17 cellular contexts compared by ENCODE assay signal in the genomic region with DNA sequence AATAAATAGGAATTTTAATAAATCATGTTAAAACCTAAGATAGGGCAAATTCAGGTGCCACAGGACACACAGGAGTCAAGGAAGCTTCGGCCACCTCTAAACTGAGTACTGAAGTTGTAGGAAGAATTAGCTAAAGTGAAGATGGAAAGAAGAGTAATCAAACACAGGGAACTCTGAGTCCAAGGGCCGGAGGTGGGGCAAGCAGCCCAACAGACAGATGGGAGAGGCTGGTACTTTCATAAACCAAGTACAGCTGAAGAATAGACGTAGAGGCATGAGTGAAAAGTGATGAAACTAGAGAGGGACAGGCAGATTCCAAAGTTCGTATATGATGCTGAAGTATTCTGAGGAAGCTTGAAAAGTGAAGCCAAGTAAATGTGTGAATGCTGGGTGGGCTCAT.
A peak's percentile ranks its signal among the peaks of the same experiment; 100 is the strongest.
DNase-seq lines count a peak whose midpoint lies in the region; ATAC-seq, FAIRE-seq and TF ChIP-seq lines count a peak whose summit lies in the region.
"Had no signal": no experiment of that assay in that cellular context is flagged by ENCODE, and none has a peak within 500 bp of the region (broad histone marks: within the 10 kb centered on the region; RNA-seq: fewer than 3 reads in every experiment).

No MANE protein-coding gene starts in this region.

- CTCF ChIA-PET in activated B cell treated with CpG ODN at 0.5 μM for 24 hours (lab: Charles Lee): no interaction called here

- TF ChIP-seq CTCF in activated B cell treated with CpG ODN at 0.5 μM for 24 hours (IDR thresholded peaks at IDR 0.05): no peak

- H3K9me3 Mint-ChIP-seq in activated T-cell treated with anti-CD3 and anti-CD28 coated beads, Interleukin-2, amount 50 U/mL, for 72 hours: peaks cover 0 to 2% of the 10 kb centered on the region in 2 donors
- H3K9me3 Mint-ChIP-seq in activated B cell treated with CpG ODN at 0.5 μM for 24 hours: no peaks in the 10 kb centered on the region
- H3K9me3 Mint-ChIP-seq: CD4-positive, alpha-beta T cell had no signal

- no peaks in the 10 kb centered on the region for H3K9me3 ChIP-seq in small intestine (ENCODE audit: control insufficient read depth, low read depth)
- H3K9me3 ChIP-seq: BE2C had no signal

- peaks cover 0 to 11% of the 10 kb centered on the region in 2 donors for H3K4me1 ChIP-seq in small intestine (ENCODE audit: control insufficient read depth in 2 of 2, insufficient read depth in 1 of 2, low read depth in 1 of 2, low read length in 1 of 2)
- H3K4me1 ChIP-seq: BE2C had no signal

- ATAC-seq in activated T-cell treated with anti-CD3 and anti-CD28 coated beads, Interleukin-2, amount 50 U/mL, for 72 hours (replicated peaks in 1 of 2): no peak
- ATAC-seq in activated B cell treated with CpG ODN at 0.5 μM for 24 hours (ENCODE audit: low read depth): no peak
- ATAC-seq in left ventricle myocardium superior: peak; percentile 38
- no peak for ATAC-seq in GM18519 (IDR thresholded peaks at IDR 0.05; ENCODE audit: low FRiP score, unreplicated experiment)

- H3K36me3 Mint-ChIP-seq in activated T-cell treated with anti-CD3 and anti-CD28 coated beads, Interleukin-2, amount 50 U/mL, for 72 hours (ENCODE audit: insufficient read depth in 2 of 2): no peaks in the 10 kb centered on the region
- H3K36me3 Mint-ChIP-seq in activated B cell treated with CpG ODN at 0.5 μM for 24 hours (ENCODE audit: low read depth): no peaks in the 10 kb centered on the region

- peak overlapping the region; percentile 43 for H3K27ac Mint-ChIP-seq in activated T-cell treated with anti-CD3 and anti-CD28 coated beads, Interleukin-2, amount 50 U/mL, for 72 hours
- peak overlapping the region; percentile 9 for H3K27ac Mint-ChIP-seq in activated B cell treated with CpG ODN at 0.5 μM for 24 hours
- H3K27ac Mint-ChIP-seq: CD4-positive, alpha-beta T cell had no signal

- H3K36me3 ChIP-seq in small intestine (ENCODE audit: control insufficient read depth in 2 of 2, insufficient read depth in 2 of 2, low read length in 2 of 2): no peaks in the 10 kb centered on the region
- H3K36me3 ChIP-seq: BE2C had no signal

- no peaks in the 10 kb centered on the region for H3K27me3 Mint-ChIP-seq in activated T-cell treated with anti-CD3 and anti-CD28 coated beads, Interleukin-2, amount 50 U/mL, for 72 hours (ENCODE audit: low read depth)
- no peaks in the 10 kb centered on the region for H3K27me3 Mint-ChIP-seq in activated B cell treated with CpG ODN at 0.5 μM for 24 hours
- H3K27me3 Mint-ChIP-seq: CD4-positive, alpha-beta T cell had no signal

- peaks cover 6% of the 10 kb centered on the region for H3K4me1 Mint-ChIP-seq in activated T-cell treated with anti-CD3 and anti-CD28 coated beads, Interleukin-2, amount 50 U/mL, for 72 hours (ENCODE audit: low read depth)
- no peaks in the 10 kb centered on the region for H3K4me1 Mint-ChIP-seq in activated B cell treated with CpG ODN at 0.5 μM for 24 hours

- no peak for FAIRE-seq in small intestine (lab: Jason Lieb, UNC)
- FAIRE-seq: GM12892, GM18507 had no signal

- DNase-seq in activated T-cell treated with anti-CD3 and anti-CD28 coated beads, Interleukin-2, amount 50 U/mL, for 72 hours: no peak
- DNase-seq in activated T-cell treated with anti-CD3 and anti-CD28 coated beads for 4 hours: no peak
- DNase-seq in activated B cell treated with CpG ODN at 0.5 μM for 24 hours: no peak
- no peak for DNase-seq in left ventricle myocardium superior
- peak; percentile 85 for DNase-seq in small intestine
- no peak for DNase-seq in retina
- DNase-seq: DMS53, NCI-H1105, NCI-H2081 treated with DMSO at 0.1 percent for 48 hours, NCI-H510A, NCI-H748 treated with DMSO at 0.1 percent for 48 hours, SIG-M5 had no signal

- H3K27ac ChIP-seq in small intestine (ENCODE audit: low read depth in 1 of 2, low read length in 1 of 2): no peak overlapping the region

- H3K27me3 ChIP-seq in small intestine (ENCODE audit: control insufficient read depth in 2 of 2, insufficient read depth in 2 of 2, low read length in 2 of 2): no peaks in the 10 kb centered on the region
- H3K27me3 ChIP-seq: BE2C had no signal

- H3K4me3 Mint-ChIP-seq in activated T-cell treated with anti-CD3 and anti-CD28 coated beads, Interleukin-2, amount 50 U/mL, for 72 hours: no peak overlapping the region
- no peak overlapping the region for H3K4me3 Mint-ChIP-seq in activated B cell treated with CpG ODN at 0.5 μM for 24 hours
- H3K4me3 Mint-ChIP-seq: CD4-positive, alpha-beta T cell had no signal

- no peak overlapping the region for H3K4me3 ChIP-seq in small intestine (ENCODE audit: low read depth in 1 of 2, low read length in 2 of 2)

- intact Hi-C loops in activated B cell treated with CpG ODN at 0.5 μM for 24 hours (cut with micrococcal nuclease): no loop called here
- intact Hi-C loops in left ventricle myocardium superior (cut with micrococcal nuclease): no loop called here

- POLR2A ChIA-PET in activated B cell treated with CpG ODN at 0.5 μM for 24 hours (lab: Charles Lee): no interaction called here

- 14 to 63% (median 40%) methylated on average over 4 of the region's 4 CpGs for WGBS in small intestine, 3 donors
